ENCODE assay signal across 15 cellular contexts in the genomic region with DNA sequence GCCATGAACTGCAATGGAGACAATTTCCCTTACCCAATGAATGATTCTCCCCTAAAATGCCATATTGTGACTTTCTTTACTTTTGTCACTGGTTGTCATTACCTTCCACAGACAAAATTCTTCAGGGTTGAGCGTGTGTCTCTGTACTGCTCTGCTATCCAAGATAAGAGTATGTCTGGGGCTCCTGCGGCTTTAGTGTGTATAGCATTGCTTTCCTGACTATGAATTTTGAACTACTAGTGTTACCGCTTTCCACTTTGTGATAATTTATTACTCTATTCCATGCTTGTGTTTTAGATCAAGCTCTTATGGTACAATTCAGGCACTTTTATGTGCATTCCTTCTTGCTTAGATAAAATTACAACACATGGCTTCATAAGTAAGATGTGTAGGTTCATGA. TPM values are rescaled to one million over a fixed set of nuclear protein-coding genes. Genes with fewer than 3 reads are reported as not detected.
DNase-seq lines count a peak whose midpoint lies in the region.
"Had no signal": no experiment of that assay in that cellular context is flagged by ENCODE, and none has a peak within 500 bp of the region (broad histone marks: within the 10 kb centered on the region; RNA-seq: fewer than 3 reads in every experiment).

No MANE protein-coding gene starts in this region.

- no peaks in the 10 kb centered on the region for H3K9me3 ChIP-seq in mesodermal cell (ENCODE audit: control insufficient read depth, low read length)

- intact Hi-C loops in dendritic cell treated with granulocyte-macrophage colony-stimulating factor and Interleukin-4, amounts not matched to agents 40 ng/mL and 50 ng/mL, for 4 days (cut with micrococcal nuclease): no loop called here
- intact Hi-C loops in posterior vena cava (cut with DNase I): no loop called here

- DNase-seq in OCI-M2 (lab: John Stamatoyannopoulos, UW; ENCODE audit: unreplicated experiment) (peak; percentile 2), midbrain (lab: John Stamatoyannopoulos, UW) (no peak), posterior vena cava (ENCODE audit: low spot score) (no peak), NOMO-1 (lab: John Stamatoyannopoulos, UW; ENCODE audit: unreplicated experiment in 2 of 2) (no peak)
- DNase-seq: C1 segment of cervical spinal cord; Calu3; CD4-positive, alpha-beta memory T cell; COR-L47; DMS153; DND-41; H9; HFFc6 had no signal

- peaks cover 19% of the 10 kb centered on the region for H3K4me1 ChIP-seq in mesodermal cell (ENCODE audit: control insufficient read depth, insufficient read depth, low read length, poor library complexity, severe bottlenecking)

- H3K4me1 Mint-ChIP-seq in dendritic cell treated with granulocyte-macrophage colony-stimulating factor and Interleukin-4, amounts not matched to agents 40 ng/mL and 50 ng/mL, for 4 days (ENCODE audit: low read depth): peaks cover 5% of the 10 kb centered on the region
- H3K4me1 Mint-ChIP-seq: CD4-positive, alpha-beta memory T cell had no signal

- no peaks in the 10 kb centered on the region for H3K36me3 ChIP-seq in mesodermal cell (ENCODE audit: control insufficient read depth, insufficient read depth, low read length)

- peak overlapping the region; percentile 21 for H3K27ac Mint-ChIP-seq in dendritic cell treated with granulocyte-macrophage colony-stimulating factor and Interleukin-4, amounts not matched to agents 40 ng/mL and 50 ng/mL, for 4 days
- H3K27ac Mint-ChIP-seq: CD4-positive, alpha-beta memory T cell; GM23338; H9; HFFc6 had no signal

- H3K27ac ChIP-seq in mesodermal cell (ENCODE audit: low read depth, low read length, severe bottlenecking): peak overlapping the region; percentile 2

- no peaks in the 10 kb centered on the region for H3K27me3 Mint-ChIP-seq in dendritic cell treated with granulocyte-macrophage colony-stimulating factor and Interleukin-4, amounts not matched to agents 40 ng/mL and 50 ng/mL, for 4 days
- H3K27me3 Mint-ChIP-seq: CD4-positive, alpha-beta memory T cell had no signal

- H3K9me3 Mint-ChIP-seq in dendritic cell treated with granulocyte-macrophage colony-stimulating factor and Interleukin-4, amounts not matched to agents 40 ng/mL and 50 ng/mL, for 4 days: no peaks in the 10 kb centered on the region
- H3K9me3 Mint-ChIP-seq: GM23338, H9, HFFc6 had no signal

- no peak overlapping the region for H3K4me3 Mint-ChIP-seq in dendritic cell treated with granulocyte-macrophage colony-stimulating factor and Interleukin-4, amounts not matched to agents 40 ng/mL and 50 ng/mL, for 4 days
- H3K4me3 Mint-ChIP-seq: CD4-positive, alpha-beta memory T cell; GM23338; H9; HFFc6 had no signal

- 89% methylated on average over 1 of the region's 3 CpGs; no CpG with 5 or more reads in 1 of the 2 experiments for WGBS in mesodermal cell (ENCODE audit: insufficient coverage in 2 of 2), 2 experiments

- no peaks in the 10 kb centered on the region for H3K36me3 Mint-ChIP-seq in dendritic cell treated with granulocyte-macrophage colony-stimulating factor and Interleukin-4, amounts not matched to agents 40 ng/mL and 50 ng/mL, for 4 days (ENCODE audit: low read depth)
- H3K36me3 Mint-ChIP-seq: CD4-positive, alpha-beta memory T cell had no signal

- no peak overlapping the region for H3K4me3 ChIP-seq in mesodermal cell (ENCODE audit: extremely low read depth, insufficient read depth, low read length, poor library complexity, severe bottlenecking)
- H3K4me3 ChIP-seq: GM23338 had no signal

RNA-seq across cellular contexts. Expression of gene MEF2C, which starts 51.4 kb away (rescaled TPM):
- 42.0 TPM for polyA plus RNA-seq in mesodermal cell (2013, experiment 1 of 2)
- 35.9 TPM for polyA plus RNA-seq in mesodermal cell (2013, experiment 2 of 2)
- total RNA-seq in posterior vena cava: 10 to 100 TPM; 86.7 to 94.1 TPM
